ENCODE assay signal across 18 cellular contexts in genomic region chr3:43093006-43093405, GRCh38. TPM values are rescaled to one million over a fixed set of nuclear protein-coding genes. Genes with fewer than 3 reads are reported as not detected.
DNase-seq lines count a peak whose midpoint lies in the region; ATAC-seq, FAIRE-seq and TF ChIP-seq lines count a peak whose summit lies in the region.
"Had no signal": no experiment of that assay in that cellular context is flagged by ENCODE, and none has a peak within 500 bp of the region (broad histone marks: within the 10 kb centered on the region; RNA-seq: fewer than 3 reads in every experiment).

No MANE protein-coding gene starts in this region.

- H3K4me3 ChIP-seq in HepG2 (replicated peaks in 1 of 3; ENCODE audit: insufficient read depth in 1 of 3, low read depth in 2 of 3, low read length in 3 of 3) (no peak overlapping the region), right lobe of liver (no peak overlapping the region), Karpas-422 (ENCODE audit: low read length) (peak overlapping the region; percentile 60), WERI-Rb-1 (ENCODE audit: low read depth, low read length) (no peak overlapping the region)
- H3K4me3 ChIP-seq: HAP-1 had no signal

- peaks cover 9% of the 10 kb centered on the region for H3K27me3 Mint-ChIP-seq in HFFc6 (ENCODE audit: insufficient read depth)
- H3K27me3 Mint-ChIP-seq: CD4-positive, alpha-beta memory T cell had no signal

- TF ChIP-seq EP300 in HepG2 (IDR thresholded peaks at IDR 0.05; ENCODE audit: low read depth in 2 of 2, low read length in 2 of 2), result no peak
- TF ChIP-seq EP300 in HepG2 (CRISPR knock-in tag; IDR thresholded peaks at IDR 0.05; ENCODE audit: borderline replicate concordance), result no peak

- H3K36me3 Mint-ChIP-seq in HFFc6 (ENCODE audit: low read depth), result no peaks in the 10 kb centered on the region

- TF ChIP-seq CTCF in HepG2 (CRISPR knock-in tag; IDR thresholded peaks at IDR 0.05) (peak; percentile 37), right lobe of liver (IDR thresholded peaks at IDR 0.05) (no peak), WERI-Rb-1 (IDR thresholded peaks at IDR 0.05; ENCODE audit: low read depth, low read length) (no peak), HFFc6 (IDR thresholded peaks at IDR 0.05) (no peak)

- WGBS in HepG2 (ENCODE audit: low lambda C conversion rate), result 78% methylated on average over 1 of the region's 1 CpG
- WGBS in right lobe of liver (ENCODE audit: insufficient coverage, low coverage, low lambda C conversion rate, missing lambda C conversion rate), result no CpG with 5 or more reads among the region's 1 CpG

- POLR2A ChIA-PET in HepG2 (lab: Yijun Ruan, JAX), result no interaction called here

- CTCF ChIA-PET in HepG2 (lab: Yijun Ruan, JAX; ENCODE audit: low intra/inter-chr PET ratio, low total read pairs), result no interaction called here

- H3K9ac ChIP-seq in HepG2 (ENCODE audit: insufficient read depth, low read depth, low read length) (no peak overlapping the region), Karpas-422 (ENCODE audit: low read length) (peak overlapping the region; percentile 77)

- no peak overlapping the region for H3K4me3 Mint-ChIP-seq in HFFc6
- H3K4me3 Mint-ChIP-seq: CD4-positive, alpha-beta memory T cell had no signal

- no peaks in the 10 kb centered on the region for H3K4me1 Mint-ChIP-seq in HFFc6 (ENCODE audit: low read depth)

- no peak for FAIRE-seq in HepG2 (lab: Jason Lieb, UNC)
- FAIRE-seq: G401.6, GM12892, H54 had no signal

- BruUV-seq in HepG2 (replicated peaks; lab: Mats Ljungman, UMichigan), result no TSS peak

- no peak overlapping the region for H2AFZ ChIP-seq in HepG2 (ENCODE audit: low read length)
- H2AFZ ChIP-seq in Karpas-422 (ENCODE audit: low read length), result no peak overlapping the region

- H3K27ac ChIP-seq in HepG2 (ENCODE audit: extremely low read length, insufficient read depth, low read length), result no peak overlapping the region
- H3K27ac ChIP-seq in right lobe of liver, result no peak overlapping the region
- peak overlapping the region; percentile 98 for H3K27ac ChIP-seq in Karpas-422 (ENCODE audit: low read length)
- peak overlapping the region; percentile 89 for H3K27ac ChIP-seq in WERI-Rb-1

- H3K27me3 ChIP-seq in HepG2 (ENCODE audit: control insufficient read depth in 1 of 2, insufficient read depth in 2 of 2, low read length in 2 of 2) (no peaks in the 10 kb centered on the region), right lobe of liver (no peaks in the 10 kb centered on the region), Karpas-422 (ENCODE audit: low read length) (no peaks in the 10 kb centered on the region), WERI-Rb-1 (ENCODE audit: insufficient read depth, low read depth, severe bottlenecking) (no peaks in the 10 kb centered on the region)

- H3K36me3 ChIP-seq in HepG2 (replicated peaks in 1 of 2; ENCODE audit: control insufficient read depth in 1 of 2, insufficient read depth in 2 of 2, low read length in 2 of 2) (no peaks in the 10 kb centered on the region), right lobe of liver (no peaks in the 10 kb centered on the region), Karpas-422 (ENCODE audit: insufficient read depth, low read length) (peaks cover 28% of the 10 kb centered on the region), WERI-Rb-1 (peaks cover 3% of the 10 kb centered on the region; the same call in 1 of the 2 replicates)
- H3K36me3 ChIP-seq: HAP-1 had no signal

- H3K79me2 ChIP-seq in HepG2 (ENCODE audit: insufficient read depth, low read length) (no peaks in the 10 kb centered on the region), Karpas-422 (ENCODE audit: low read length) (peaks cover 93% of the 10 kb centered on the region)

- no peak for TF ChIP-seq RAD21 in HepG2 (CRISPR knock-in tag; IDR thresholded peaks at IDR 0.05)

- H3K4me2 ChIP-seq in HepG2 (ENCODE audit: low read depth, low read length) (no peak overlapping the region), Karpas-422 (ENCODE audit: low read depth, low read length, poor library complexity, severe bottlenecking) (peak overlapping the region; percentile 76)

- peak; percentile 81 for ATAC-seq in HepG2
- ATAC-seq in right lobe of liver, result no peak

- intact Hi-C loops in HepG2 (cut with micrococcal nuclease; ENCODE audit: unreplicated experiment), result no loop called here
- intact Hi-C loops in right lobe of liver (cut with DNase I), result no loop called here

- DNase-seq in HepG2 (ENCODE audit: low spot score) (no peak), right lobe of liver (no peak), Karpas-422 (peak; percentile 48), WERI-Rb-1 (peak; percentile 60), DMS79 (lab: John Stamatoyannopoulos, UW) (no peak), HFFc6 (no peak), DMS114 treated with DMSO at 0.1 percent for 48 hours (lab: John Stamatoyannopoulos, UW; ENCODE audit: unreplicated experiment) (no peak)
- DNase-seq: Calu3; CD4-positive, alpha-beta memory T cell; COR-L47; DMS 273 treated with DMSO at 0.1 percent for 48 hours; DMS53; DND-41; GOT3 had no signal

- no peaks in the 10 kb centered on the region for H3K9me3 Mint-ChIP-seq in HFFc6
- H3K9me3 Mint-ChIP-seq: CD4-positive, alpha-beta memory T cell had no signal

- TF ChIP-seq POLR2A in HepG2 (IDR thresholded peaks at IDR 0.05; ENCODE audit: insufficient read depth in 1 of 2, low read depth in 2 of 2, low read length in 2 of 2) (no peak), right lobe of liver (IDR thresholded peaks at IDR 0.05) (no peak)

- H3K9me3 ChIP-seq in HepG2 (ENCODE audit: low read length), result no peaks in the 10 kb centered on the region
- H3K9me3 ChIP-seq in right lobe of liver, result no peaks in the 10 kb centered on the region
- no peaks in the 10 kb centered on the region for H3K9me3 ChIP-seq in Karpas-422 (ENCODE audit: low read length)
- H3K9me3 ChIP-seq in WERI-Rb-1 (ENCODE audit: severe bottlenecking), result no peaks in the 10 kb centered on the region
- H3K9me3 ChIP-seq: HAP-1 had no signal

- no peaks in the 10 kb centered on the region for H3K9me2 ChIP-seq in Karpas-422 (replicated peaks; ENCODE audit: insufficient read depth, low read length)

- H3K27ac Mint-ChIP-seq in HFFc6, result no peak overlapping the region
- H3K27ac Mint-ChIP-seq: CD4-positive, alpha-beta memory T cell had no signal

- H4K20me1 ChIP-seq in HepG2 (ENCODE audit: insufficient read depth, low read length) (no peaks in the 10 kb centered on the region), Karpas-422 (ENCODE audit: insufficient read depth, low read depth, low read length) (no peaks in the 10 kb centered on the region)

- in situ Hi-C loops in HepG2 (cut with HindIII; ENCODE audit: extremely low pct_ligation_motif_present, low pct_unique_long_range_greater_than_20kb), result no loop called here

- H3K4me1 ChIP-seq in HepG2 (ENCODE audit: insufficient read depth, low read length) (peaks cover 8% of the 10 kb centered on the region), right lobe of liver (no peaks in the 10 kb centered on the region), Karpas-422 (ENCODE audit: low read length) (peaks cover 100% of the 10 kb centered on the region)
- H3K4me1 ChIP-seq: HAP-1 had no signal

TF ChIP-seq in HepG2, 621 proteins besides CTCF, POLR2A, EP300 and RAD21:
- TF ChIP-seq HNF4A (CRISPR knock-in tag; IDR thresholded peaks at IDR 0.05) (0 out of 2 replicates have a peak, but pooled peaks have one; percentile 3), TOPORS (CRISPR knock-in tag; IDR thresholded peaks at IDR 0.05) (no peak), ZBTB37 (CRISPR knock-in tag; IDR thresholded peaks at IDR 0.05) (no peak), KAT8 (CRISPR knock-in tag; IDR thresholded peaks at IDR 0.05) (no peak), ZNF225 (CRISPR knock-in tag; IDR thresholded peaks at IDR 0.05) (no peak)

RNA-seq across cellular contexts. Expression of gene POMGNT2, which starts 12.9 kb away (rescaled TPM):
- total RNA-seq in HepG2 (2016; rRNA removed; fragmentation: Illumina TruSeq; extraction: Trizol) (9.9 and 12.4 TPM in 2 replicates), right lobe of liver (1 to 10 TPM; 4.8 to 9.2 (median 6.0) TPM)
- total RNA-seq in HepG2 (2016; cell fraction: cytosol; rRNA removed; fragmentation: Illumina TruSeq; extraction: Trizol; ENCODE audit: low read depth), result 7.4 and 8.0 TPM in 2 replicates
- 9.0 and 12.9 TPM in 2 replicates for total RNA-seq in HepG2 (2016; cell fraction: insoluble cytoplasmic fraction; rRNA removed; fragmentation: Illumina TruSeq; extraction: Trizol)
- total RNA-seq in HepG2 (2016; cell fraction: membrane; rRNA removed; fragmentation: Illumina TruSeq; extraction: Trizol), result 16.3 and 18.9 TPM in 2 replicates
- total RNA-seq in HepG2 (2016; cell fraction: nucleus; rRNA removed; fragmentation: Illumina TruSeq; extraction: Trizol), result 6.7 and 8.1 TPM in 2 replicates
- 10.5 and 12.1 TPM in 2 replicates for polyA plus RNA-seq in HepG2 (2011; rRNA removed)
- polyA plus RNA-seq in HepG2 (2011; cell fraction: cytosol; rRNA removed), result 9.6 and 13.2 TPM in 2 replicates
- 6.6 and 8.5 TPM in 2 replicates for polyA plus RNA-seq in HepG2 (2011; cell fraction: nucleus; rRNA removed)
- 4.6 and 5.9 TPM in 2 replicates for polyA plus RNA-seq in HepG2 (2012)
- 8.9 and 9.9 TPM in 2 replicates for polyA plus RNA-seq in HepG2 (2016; cell fraction: cytosol; fragmentation: Illumina TruSeq; extraction: Trizol; ENCODE audit: low read depth)
- polyA plus RNA-seq in HepG2 (2016; cell fraction: insoluble cytoplasmic fraction; fragmentation: Illumina TruSeq; extraction: Trizol; ENCODE audit: low read depth), result 9.0 and 11.6 TPM in 2 replicates
- 17.5 and 18.5 TPM in 2 replicates for polyA plus RNA-seq in HepG2 (2016; cell fraction: membrane; fragmentation: Illumina TruSeq; extraction: Trizol; ENCODE audit: low read depth)
- polyA plus RNA-seq in HepG2 (2016; cell fraction: nucleus; fragmentation: Illumina TruSeq; extraction: Trizol; ENCODE audit: insufficient read depth, low read depth), result 13.6 and 15.1 TPM in 2 replicates
- 13.6 and 22.5 TPM in 2 replicates for polyA minus RNA-seq in HepG2 (2011; rRNA and poly(A)+ RNA removed; ENCODE audit: low replicate concordance)
- polyA minus RNA-seq in HepG2 (2011; cell fraction: cytosol; rRNA and poly(A)+ RNA removed), result 4.5 and 4.6 TPM in 2 replicates
- polyA minus RNA-seq in HepG2 (2011; cell fraction: nucleus; rRNA and poly(A)+ RNA removed), result 2.3 and 2.6 TPM in 2 replicates
- 59.3 and 70.7 TPM in 2 replicates for total RNA-seq in Karpas-422 (2014; rRNA removed; shearing (Covaris generic); ENCODE audit: low replicate concordance)
- total RNA-seq in HFFc6 (2021; fragmentation: NEBNext Ultra II Directional; extraction: Animal tissue kit (Norgen Biotek cat#: 25700)), result 10 to 100 TPM in 1 of 6 experiments, 1 to 10 TPM in 5; 6.7 to 10.4 (median 8.2) TPM

Comparison
In these comparisons a context has a peak if more than half of its experiments do, and no peak if none do; other contexts are left out.
1. DNase-seq: peak in Karpas-422 (single experiment) and WERI-Rb-1 (single experiment); none in HepG2 (single experiment), right lobe of liver (0 of 3), DMS79 (single experiment), HFFc6 (single experiment) and DMS114 treated with DMSO at 0.1 percent for 48 hours (single experiment).
2. H3K27ac ChIP-seq: peak in Karpas-422 (single experiment) and WERI-Rb-1 (single experiment); none in HepG2 (single experiment) and right lobe of liver (0 of 3).